Comparison of ENCODE assay signal across 8 cellular contexts in the genomic region with DNA sequence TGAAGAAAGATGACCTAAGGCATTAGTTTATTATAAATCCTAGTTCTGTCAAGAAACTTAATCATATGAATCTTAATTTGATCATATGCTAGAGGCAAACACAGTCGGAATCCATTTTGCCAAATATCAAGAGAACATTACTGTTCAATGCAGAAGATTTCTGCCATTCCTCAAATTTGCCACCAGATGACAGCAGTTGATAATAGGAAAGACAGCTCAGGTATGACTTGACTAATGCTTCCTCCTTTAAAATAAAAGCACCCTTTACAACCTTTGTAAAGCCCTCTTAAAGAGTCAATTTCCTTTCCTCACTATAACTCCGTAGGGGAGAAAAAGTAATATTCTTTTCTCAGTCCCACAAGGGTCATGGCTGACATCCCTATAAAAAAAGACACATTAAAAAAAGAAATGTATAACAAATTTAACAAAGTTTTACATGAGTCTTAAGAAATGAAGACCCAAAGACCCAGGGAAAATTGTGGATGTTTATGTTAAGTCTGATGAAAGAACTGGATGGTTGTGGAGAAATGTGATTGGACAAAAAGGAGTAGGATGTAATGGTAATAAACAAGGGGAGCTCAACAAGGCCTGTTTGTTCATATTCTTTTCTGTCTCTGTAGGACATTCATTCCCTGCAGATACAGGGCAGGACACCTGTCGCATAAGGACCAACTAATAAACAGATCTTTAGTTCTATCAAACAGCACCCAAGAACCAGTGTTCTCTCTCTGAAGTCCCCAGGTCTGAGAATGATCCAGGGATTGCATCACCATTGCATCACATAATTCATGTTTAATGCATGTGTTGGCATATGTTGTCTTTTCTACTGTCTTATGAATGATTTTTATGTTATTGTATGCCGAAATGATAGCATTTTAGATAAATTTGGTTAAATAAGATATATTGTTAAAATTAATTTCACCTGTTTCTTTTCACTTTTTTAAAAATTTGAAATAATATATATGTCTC.
DNase-seq lines count a peak whose midpoint lies in the region; ATAC-seq lines count a peak whose summit lies in the region.

No MANE protein-coding gene starts in this region.

- H3K36me3 Mint-ChIP-seq in stimulated activated effector memory CD8-positive, alpha-beta T cell treated with anti-CD3 and anti-CD28 coated beads, Interleukin-12 subunit alpha, Interleukin-12 subunit beta, amount 100 ng/mL, for 72 hours, result peaks cover 13% of the 10 kb centered on the region

- no peak overlapping the region for H3K27ac Mint-ChIP-seq in stimulated activated effector memory CD8-positive, alpha-beta T cell treated with anti-CD3 and anti-CD28 coated beads, Interleukin-12 subunit alpha, Interleukin-12 subunit beta, amount 100 ng/mL, for 72 hours

- peak; percentile 72 for ATAC-seq in GM19035 (IDR thresholded peaks at IDR 0.05; ENCODE audit: unreplicated experiment)
- peak; percentile 68 for ATAC-seq in HG03565 (IDR thresholded peaks at IDR 0.05; ENCODE audit: unreplicated experiment)
- ATAC-seq in stimulated activated effector memory CD8-positive, alpha-beta T cell treated with anti-CD3 and anti-CD28 coated beads, Interleukin-12 subunit alpha, Interleukin-12 subunit beta, amount 100 ng/mL, for 72 hours, result peak; percentile 38

- H3K9me3 Mint-ChIP-seq in stimulated activated effector memory CD8-positive, alpha-beta T cell treated with anti-CD3 and anti-CD28 coated beads, Interleukin-12 subunit alpha, Interleukin-12 subunit beta, amount 100 ng/mL, for 72 hours, result no peaks in the 10 kb centered on the region

- H3K4me1 Mint-ChIP-seq in stimulated activated effector memory CD8-positive, alpha-beta T cell treated with anti-CD3 and anti-CD28 coated beads, Interleukin-12 subunit alpha, Interleukin-12 subunit beta, amount 100 ng/mL, for 72 hours, result peaks cover 28% of the 10 kb centered on the region

- DNase-seq in DMS79 treated with DMSO at 0.1 percent for 48 hours (lab: John Stamatoyannopoulos, UW), result peak; percentile 35
- peak; percentile 47 for DNase-seq in RPMI8226
- peak; percentile 22 for DNase-seq in fibroblast of gingiva (ENCODE audit: low read depth)
- DNase-seq in stimulated activated effector memory CD8-positive, alpha-beta T cell treated with anti-CD3 and anti-CD28 coated beads, Interleukin-12 subunit alpha, Interleukin-12 subunit beta, amount 100 ng/mL, for 72 hours (ENCODE audit: low spot score in 2 of 2), result peak in 1 of 2 donors; percentile 10
- DNase-seq in cerebellar nuclear complex (lab: John Stamatoyannopoulos, UW), result no peak
- DNase-seq in AG20443 (ENCODE audit: low spot score), result no peak

- no peak overlapping the region for H3K4me3 Mint-ChIP-seq in stimulated activated effector memory CD8-positive, alpha-beta T cell treated with anti-CD3 and anti-CD28 coated beads, Interleukin-12 subunit alpha, Interleukin-12 subunit beta, amount 100 ng/mL, for 72 hours

Comparison
In these comparisons a context has a peak if more than half of its experiments do, and no peak if none do; other contexts are left out.
1. DNase-seq: peak in DMS79 treated with DMSO at 0.1 percent for 48 hours (single experiment), RPMI8226 (single experiment) and fibroblast of gingiva (single experiment); none in cerebellar nuclear complex (0 of 2) and AG20443 (single experiment).
2. Peak in every context shown above with its lines, with median percentiles within 50 percentile points of each other: ATAC-seq.